ENCODE assay signal across 8 cellular contexts in the genomic region with DNA sequence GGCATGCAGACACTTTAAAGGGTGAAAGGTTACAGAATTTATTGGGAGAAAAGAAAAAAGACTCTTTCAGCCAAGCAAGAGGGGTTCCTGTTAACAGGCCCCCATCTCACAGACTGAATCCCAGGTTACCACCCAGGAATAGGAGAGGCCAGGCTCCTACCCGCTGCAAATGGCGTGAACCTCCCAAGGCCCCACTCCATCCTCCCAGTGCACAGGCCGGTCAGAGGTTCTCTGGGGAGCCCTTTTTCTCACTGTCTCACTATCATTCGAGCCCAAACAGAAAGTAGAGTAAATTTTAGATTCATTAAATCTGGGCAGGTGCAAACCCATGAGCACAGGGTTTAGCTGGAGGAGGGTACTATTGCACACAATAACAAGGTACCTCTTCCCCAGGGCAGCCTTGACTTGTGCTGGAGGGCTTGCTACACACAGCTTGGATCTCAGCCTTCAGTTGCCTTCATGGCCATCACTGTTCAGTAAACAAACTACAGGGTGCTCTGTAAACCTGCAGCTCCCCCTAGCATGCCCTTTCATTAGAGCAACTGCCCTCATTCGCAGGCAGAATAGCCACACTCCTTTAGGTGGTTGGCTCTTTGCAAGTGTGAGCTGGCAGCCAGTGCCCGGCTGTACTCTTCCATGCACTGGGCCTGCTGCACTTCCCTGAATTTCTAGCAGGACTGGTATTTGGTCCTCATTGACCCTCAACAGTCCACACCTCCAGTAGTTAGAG. TPM values are rescaled to one million over a fixed set of nuclear protein-coding genes. Genes with fewer than 3 reads are reported as not detected.
A peak's percentile ranks its signal among the peaks of the same experiment; 100 is the strongest.
DNase-seq lines count a peak whose midpoint lies in the region; ATAC-seq, FAIRE-seq and TF ChIP-seq lines count a peak whose summit lies in the region.

No MANE protein-coding gene starts in this region.

- H3K9me3 ChIP-seq in astrocyte (ENCODE audit: insufficient read depth, low read depth, low read length) (no peaks in the 10 kb centered on the region), keratinocyte (ENCODE audit: control insufficient read depth, low read depth, low read length) (no peaks in the 10 kb centered on the region), uterus (no peaks in the 10 kb centered on the region)

- H3K4me3 Mint-ChIP-seq in astrocyte (ENCODE audit: unreplicated experiment) = no peak overlapping the region
- H3K4me3 Mint-ChIP-seq in activated CD4-positive, alpha-beta memory T cell treated with anti-CD3 and anti-CD28 coated beads for 36 hours = no peak overlapping the region

- H3K27me3 ChIP-seq in astrocyte (ENCODE audit: insufficient read depth, low read length) = no peaks in the 10 kb centered on the region
- H3K27me3 ChIP-seq in keratinocyte (ENCODE audit: control insufficient read depth, extremely low read depth, insufficient read depth, low read length) = no peaks in the 10 kb centered on the region
- H3K27me3 ChIP-seq in uterus = no peaks in the 10 kb centered on the region

- H3K36me3 Mint-ChIP-seq in astrocyte (ENCODE audit: low read depth, unreplicated experiment) = no peaks in the 10 kb centered on the region
- no peaks in the 10 kb centered on the region for H3K36me3 Mint-ChIP-seq in activated CD4-positive, alpha-beta memory T cell treated with anti-CD3 and anti-CD28 coated beads for 36 hours

- no peaks in the 10 kb centered on the region for H4K20me1 ChIP-seq in astrocyte (ENCODE audit: insufficient read depth, low read length)
- no peaks in the 10 kb centered on the region for H4K20me1 ChIP-seq in keratinocyte (ENCODE audit: control insufficient read depth, extremely low read depth, insufficient read depth, low read length)

- intact Hi-C loops in uterus (cut with DNase I; ENCODE audit: low total_unique reads) = no loop called here
- intact Hi-C loops in activated CD4-positive, alpha-beta memory T cell treated with anti-CD3 and anti-CD28 coated beads for 36 hours (cut with micrococcal nuclease) = loop anchor here (10.0 kb wide), 1 partner anchor 233 kb away; no protein-coding TSS in a partner anchor

- H3K9me3 Mint-ChIP-seq in astrocyte (ENCODE audit: unreplicated experiment) = no peaks in the 10 kb centered on the region
- no peaks in the 10 kb centered on the region for H3K9me3 Mint-ChIP-seq in activated CD4-positive, alpha-beta memory T cell treated with anti-CD3 and anti-CD28 coated beads for 36 hours

- H3K4me3 ChIP-seq in astrocyte (ENCODE audit: insufficient read depth, low read depth, low read length) (no peak overlapping the region), keratinocyte (ENCODE audit: control insufficient read depth in 2 of 3, extremely low read depth in 1 of 3, insufficient read depth in 2 of 3, low read depth in 1 of 3, low read length in 3 of 3) (no peak overlapping the region), uterus (no peak overlapping the region)

- POLR2A ChIA-PET in activated CD4-positive, alpha-beta memory T cell treated with anti-CD3 and anti-CD28 coated beads for 36 hours (lab: Charles Lee) = no interaction called here

- CTCF ChIA-PET in activated CD4-positive, alpha-beta memory T cell treated with anti-CD3 and anti-CD28 coated beads for 36 hours (lab: Charles Lee) = interaction anchor here (1.0 to 2.4 kb wide), 3 partner anchors 61 to 162 kb away, joined by 3 to 14 read pairs (median 6); no protein-coding TSS in a partner anchor

- no peaks in the 10 kb centered on the region for H3K79me2 ChIP-seq in astrocyte (ENCODE audit: insufficient read depth, low read length)
- H3K79me2 ChIP-seq in keratinocyte (ENCODE audit: control insufficient read depth, insufficient read depth, low read length) = no peaks in the 10 kb centered on the region

- H3K9me1 ChIP-seq in keratinocyte (ENCODE audit: control insufficient read depth, extremely low read depth, insufficient read depth, low read length) = no peaks in the 10 kb centered on the region

- H3K4me2 ChIP-seq in astrocyte (ENCODE audit: low read length) (no peak overlapping the region), keratinocyte (ENCODE audit: control insufficient read depth, extremely low read depth, insufficient read depth, low read depth, low read length) (no peak overlapping the region)

- no peak for TF ChIP-seq POLR2A in uterus (IDR thresholded peaks at IDR 0.05)

- peak; percentile 47 for DNase-seq in AG08396 (ENCODE audit: low spot score)
- peak; percentile 4 to 36 for DNase-seq in NCI-H1930 (lab: John Stamatoyannopoulos, UW)
- peak; percentile 6 for DNase-seq in astrocyte (ENCODE audit: low read depth)
- no peak for DNase-seq in keratinocyte (ENCODE audit: low read depth, low spot score)
- DNase-seq in uterus = peak; percentile 22 to 25
- no peak for DNase-seq in activated CD4-positive, alpha-beta memory T cell treated with anti-CD3 and anti-CD28 coated beads for 36 hours

- no peaks in the 10 kb centered on the region for H3K4me1 Mint-ChIP-seq in astrocyte (ENCODE audit: low read depth, unreplicated experiment)
- peaks cover 10% of the 10 kb centered on the region for H3K4me1 Mint-ChIP-seq in activated CD4-positive, alpha-beta memory T cell treated with anti-CD3 and anti-CD28 coated beads for 36 hours (ENCODE audit: low read depth)

- H3K27me3 Mint-ChIP-seq in astrocyte (ENCODE audit: low read depth, unreplicated experiment) = no peaks in the 10 kb centered on the region
- H3K27me3 Mint-ChIP-seq in activated CD4-positive, alpha-beta memory T cell treated with anti-CD3 and anti-CD28 coated beads for 36 hours = no peaks in the 10 kb centered on the region

- H3K4me1 ChIP-seq in astrocyte (ENCODE audit: insufficient read depth, low read length) (no peaks in the 10 kb centered on the region), keratinocyte (ENCODE audit: control insufficient read depth, extremely low read depth, insufficient read depth, low read length) (no peaks in the 10 kb centered on the region), uterus (no peaks in the 10 kb centered on the region)

- dilution Hi-C loops in keratinocyte (cut with MboI; ENCODE audit: extremely low pct_ligation_motif_present, low sequenced_read_pairs) = no loop called here

- no peak overlapping the region for H3K9ac ChIP-seq in astrocyte (ENCODE audit: low read length)
- H3K9ac ChIP-seq in keratinocyte (ENCODE audit: control insufficient read depth, extremely low read depth, insufficient read depth, low read length) = no peak overlapping the region

- H3K36me3 ChIP-seq in astrocyte (ENCODE audit: insufficient read depth, low read length) (no peaks in the 10 kb centered on the region), keratinocyte (ENCODE audit: control insufficient read depth in 2 of 2, extremely low read depth in 1 of 2, insufficient read depth in 2 of 2, low read length in 2 of 2) (no peaks in the 10 kb centered on the region), uterus (no peaks in the 10 kb centered on the region)

- no peak for FAIRE-seq in astrocyte (lab: Jason Lieb, UNC)
- peak; percentile 69 for FAIRE-seq in keratinocyte (lab: Jason Lieb, UNC)

- TF ChIP-seq CTCF in astrocyte (IDR thresholded peaks at IDR 0.05; ENCODE audit: insufficient read depth, low read depth, low read length) = peak; percentile 17
- TF ChIP-seq CTCF in keratinocyte (optimal IDR thresholded peaks at IDR 0.05 in 1 of 3, IDR thresholded peaks at IDR 0.05 in 1 of 3, conservative IDR thresholded peaks at IDR 0.05 in 1 of 3; ENCODE audit: extremely low read depth in 1 of 3, insufficient read depth in 2 of 3, low read length in 3 of 3) = peak; percentile 60 to 88 (median 70)
- TF ChIP-seq CTCF in uterus (IDR thresholded peaks at IDR 0.05) = peak in 3 of 4 experiments; percentile 28 to 40 (median 29)

- no peak overlapping the region for H3K27ac ChIP-seq in astrocyte (ENCODE audit: low read depth, low read length)
- H3K27ac ChIP-seq in keratinocyte (ENCODE audit: control insufficient read depth, insufficient read depth, low read length) = no peak overlapping the region
- no peak overlapping the region for H3K27ac ChIP-seq in uterus

- no peak overlapping the region for H3K27ac Mint-ChIP-seq in astrocyte (ENCODE audit: unreplicated experiment)
- no peak overlapping the region for H3K27ac Mint-ChIP-seq in activated CD4-positive, alpha-beta memory T cell treated with anti-CD3 and anti-CD28 coated beads for 36 hours

- peak; percentile 67 for ATAC-seq in GM18498 (IDR thresholded peaks at IDR 0.05; ENCODE audit: unreplicated experiment)
- peak; percentile 53 for ATAC-seq in HG02763 (IDR thresholded peaks at IDR 0.05; ENCODE audit: unreplicated experiment)

- H2AFZ ChIP-seq in astrocyte (ENCODE audit: low read depth, low read length) = no peak overlapping the region
- no peak overlapping the region for H2AFZ ChIP-seq in keratinocyte (ENCODE audit: control insufficient read depth, low read length)

RNA-seq across cellular contexts. Expression of a gene that starts 7.3 kb away (rescaled TPM):
- total RNA-seq in astrocyte = not detected in 2 replicates
- polyA plus RNA-seq in keratinocyte = 0.04 to 0.28 TPM in 2 of 3 replicates, not detected in the other
- polyA plus RNA-seq in keratinocyte (2011; ENCODE audit: low read depth) = not detected
- polyA plus RNA-seq in keratinocyte (2011; cell fraction: cytosol; rRNA removed) = 0.02 TPM in 1 of 2 replicates, not detected in the other
- polyA plus RNA-seq in keratinocyte (2011; cell fraction: nucleus; rRNA removed) = not detected in 2 replicates
- polyA plus RNA-seq in keratinocyte (2012; ENCODE audit: low replicate concordance) = not detected in 2 replicates
- polyA minus RNA-seq in keratinocyte = not detected in 3 replicates
- not detected for polyA minus RNA-seq in keratinocyte (2011; cell fraction: cytosol; rRNA and poly(A)+ RNA removed)
- polyA minus RNA-seq in keratinocyte (2011; cell fraction: nucleus; rRNA and poly(A)+ RNA removed) = not detected in 2 replicates
- 1 to 10 TPM in 3 of 4 donors, under 1 TPM in 1; under 0.01 to 7.5 (median 3.4) TPM for total RNA-seq in uterus
- total RNA-seq in activated CD4-positive, alpha-beta memory T cell treated with anti-CD3 and anti-CD28 coated beads for 36 hours = 1 to 10 TPM; 6.9 to 7.6 TPM

RNA-seq across cellular contexts. Expression of a gene that starts 38.0 kb away (rescaled TPM):
- total RNA-seq in astrocyte (4.0 and 4.4 TPM in 2 replicates), uterus (10 to 100 TPM; 30.2 to 58.1 (median 40.6) TPM)
- 0.04 TPM in 1 of 3 replicates, not detected in the others for polyA plus RNA-seq in keratinocyte
- not detected for polyA plus RNA-seq in keratinocyte (2011; ENCODE audit: low read depth)
- 0.04 TPM in 2 replicates for polyA plus RNA-seq in keratinocyte (2011; cell fraction: cytosol; rRNA removed)
- polyA plus RNA-seq in keratinocyte (2011; cell fraction: nucleus; rRNA removed) = not detected in 2 replicates
- polyA plus RNA-seq in keratinocyte (2012; ENCODE audit: low replicate concordance) = 0.13 TPM in 1 of 2 replicates, not detected in the other
- not detected in 3 replicates for polyA minus RNA-seq in keratinocyte
- not detected for polyA minus RNA-seq in keratinocyte (2011; cell fraction: cytosol; rRNA and poly(A)+ RNA removed)
- polyA minus RNA-seq in keratinocyte (2011; cell fraction: nucleus; rRNA and poly(A)+ RNA removed) = not detected in 2 replicates
- total RNA-seq in activated CD4-positive, alpha-beta memory T cell treated with anti-CD3 and anti-CD28 coated beads for 36 hours = not detected

Comparison
In these comparisons a context has a peak if more than half of its experiments do, and no peak if none do; other contexts are left out.
1. DNase-seq: peak in AG08396 (single experiment), NCI-H1930 (2 of 2), astrocyte (single experiment) and uterus (2 of 2); none in keratinocyte (single experiment) and activated CD4-positive, alpha-beta memory T cell treated with anti-CD3 and anti-CD28 coated beads for 36 hours (single experiment).
2. CTCF ChIP-seq: peak in every context shown above with its lines; median percentile 70 in keratinocyte; 29 in uterus; 17 in astrocyte.